Comparison of ENCODE assay signal across 1 cellular context in the genomic region with DNA sequence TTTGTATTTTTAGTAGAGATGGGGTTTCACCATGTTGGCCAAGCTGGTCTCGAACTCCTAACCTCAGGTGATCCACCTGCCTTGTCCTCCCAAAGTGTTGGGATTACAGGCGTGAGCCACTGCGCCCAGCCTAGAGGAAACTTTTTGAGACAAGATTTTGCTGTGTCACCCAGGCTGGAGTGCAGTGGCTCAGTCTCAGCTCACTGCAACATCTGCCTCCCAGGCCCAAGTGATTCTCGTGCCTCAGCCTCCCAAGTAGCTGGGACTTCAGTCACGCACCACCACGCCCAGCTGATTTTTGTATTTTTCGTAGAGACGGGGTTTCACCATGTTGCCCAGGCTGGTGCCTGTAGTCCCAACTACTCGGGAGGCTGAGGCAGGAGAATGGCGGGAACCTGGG.
TF ChIP-seq lines count a peak whose summit lies in the region.

No MANE protein-coding gene starts in this region.

TF ChIP-seq in K562, 482 proteins besides CTCF, POLR2A, EP300 and RAD21 (continued from another document):
- TF ChIP-seq, protein P1, sequence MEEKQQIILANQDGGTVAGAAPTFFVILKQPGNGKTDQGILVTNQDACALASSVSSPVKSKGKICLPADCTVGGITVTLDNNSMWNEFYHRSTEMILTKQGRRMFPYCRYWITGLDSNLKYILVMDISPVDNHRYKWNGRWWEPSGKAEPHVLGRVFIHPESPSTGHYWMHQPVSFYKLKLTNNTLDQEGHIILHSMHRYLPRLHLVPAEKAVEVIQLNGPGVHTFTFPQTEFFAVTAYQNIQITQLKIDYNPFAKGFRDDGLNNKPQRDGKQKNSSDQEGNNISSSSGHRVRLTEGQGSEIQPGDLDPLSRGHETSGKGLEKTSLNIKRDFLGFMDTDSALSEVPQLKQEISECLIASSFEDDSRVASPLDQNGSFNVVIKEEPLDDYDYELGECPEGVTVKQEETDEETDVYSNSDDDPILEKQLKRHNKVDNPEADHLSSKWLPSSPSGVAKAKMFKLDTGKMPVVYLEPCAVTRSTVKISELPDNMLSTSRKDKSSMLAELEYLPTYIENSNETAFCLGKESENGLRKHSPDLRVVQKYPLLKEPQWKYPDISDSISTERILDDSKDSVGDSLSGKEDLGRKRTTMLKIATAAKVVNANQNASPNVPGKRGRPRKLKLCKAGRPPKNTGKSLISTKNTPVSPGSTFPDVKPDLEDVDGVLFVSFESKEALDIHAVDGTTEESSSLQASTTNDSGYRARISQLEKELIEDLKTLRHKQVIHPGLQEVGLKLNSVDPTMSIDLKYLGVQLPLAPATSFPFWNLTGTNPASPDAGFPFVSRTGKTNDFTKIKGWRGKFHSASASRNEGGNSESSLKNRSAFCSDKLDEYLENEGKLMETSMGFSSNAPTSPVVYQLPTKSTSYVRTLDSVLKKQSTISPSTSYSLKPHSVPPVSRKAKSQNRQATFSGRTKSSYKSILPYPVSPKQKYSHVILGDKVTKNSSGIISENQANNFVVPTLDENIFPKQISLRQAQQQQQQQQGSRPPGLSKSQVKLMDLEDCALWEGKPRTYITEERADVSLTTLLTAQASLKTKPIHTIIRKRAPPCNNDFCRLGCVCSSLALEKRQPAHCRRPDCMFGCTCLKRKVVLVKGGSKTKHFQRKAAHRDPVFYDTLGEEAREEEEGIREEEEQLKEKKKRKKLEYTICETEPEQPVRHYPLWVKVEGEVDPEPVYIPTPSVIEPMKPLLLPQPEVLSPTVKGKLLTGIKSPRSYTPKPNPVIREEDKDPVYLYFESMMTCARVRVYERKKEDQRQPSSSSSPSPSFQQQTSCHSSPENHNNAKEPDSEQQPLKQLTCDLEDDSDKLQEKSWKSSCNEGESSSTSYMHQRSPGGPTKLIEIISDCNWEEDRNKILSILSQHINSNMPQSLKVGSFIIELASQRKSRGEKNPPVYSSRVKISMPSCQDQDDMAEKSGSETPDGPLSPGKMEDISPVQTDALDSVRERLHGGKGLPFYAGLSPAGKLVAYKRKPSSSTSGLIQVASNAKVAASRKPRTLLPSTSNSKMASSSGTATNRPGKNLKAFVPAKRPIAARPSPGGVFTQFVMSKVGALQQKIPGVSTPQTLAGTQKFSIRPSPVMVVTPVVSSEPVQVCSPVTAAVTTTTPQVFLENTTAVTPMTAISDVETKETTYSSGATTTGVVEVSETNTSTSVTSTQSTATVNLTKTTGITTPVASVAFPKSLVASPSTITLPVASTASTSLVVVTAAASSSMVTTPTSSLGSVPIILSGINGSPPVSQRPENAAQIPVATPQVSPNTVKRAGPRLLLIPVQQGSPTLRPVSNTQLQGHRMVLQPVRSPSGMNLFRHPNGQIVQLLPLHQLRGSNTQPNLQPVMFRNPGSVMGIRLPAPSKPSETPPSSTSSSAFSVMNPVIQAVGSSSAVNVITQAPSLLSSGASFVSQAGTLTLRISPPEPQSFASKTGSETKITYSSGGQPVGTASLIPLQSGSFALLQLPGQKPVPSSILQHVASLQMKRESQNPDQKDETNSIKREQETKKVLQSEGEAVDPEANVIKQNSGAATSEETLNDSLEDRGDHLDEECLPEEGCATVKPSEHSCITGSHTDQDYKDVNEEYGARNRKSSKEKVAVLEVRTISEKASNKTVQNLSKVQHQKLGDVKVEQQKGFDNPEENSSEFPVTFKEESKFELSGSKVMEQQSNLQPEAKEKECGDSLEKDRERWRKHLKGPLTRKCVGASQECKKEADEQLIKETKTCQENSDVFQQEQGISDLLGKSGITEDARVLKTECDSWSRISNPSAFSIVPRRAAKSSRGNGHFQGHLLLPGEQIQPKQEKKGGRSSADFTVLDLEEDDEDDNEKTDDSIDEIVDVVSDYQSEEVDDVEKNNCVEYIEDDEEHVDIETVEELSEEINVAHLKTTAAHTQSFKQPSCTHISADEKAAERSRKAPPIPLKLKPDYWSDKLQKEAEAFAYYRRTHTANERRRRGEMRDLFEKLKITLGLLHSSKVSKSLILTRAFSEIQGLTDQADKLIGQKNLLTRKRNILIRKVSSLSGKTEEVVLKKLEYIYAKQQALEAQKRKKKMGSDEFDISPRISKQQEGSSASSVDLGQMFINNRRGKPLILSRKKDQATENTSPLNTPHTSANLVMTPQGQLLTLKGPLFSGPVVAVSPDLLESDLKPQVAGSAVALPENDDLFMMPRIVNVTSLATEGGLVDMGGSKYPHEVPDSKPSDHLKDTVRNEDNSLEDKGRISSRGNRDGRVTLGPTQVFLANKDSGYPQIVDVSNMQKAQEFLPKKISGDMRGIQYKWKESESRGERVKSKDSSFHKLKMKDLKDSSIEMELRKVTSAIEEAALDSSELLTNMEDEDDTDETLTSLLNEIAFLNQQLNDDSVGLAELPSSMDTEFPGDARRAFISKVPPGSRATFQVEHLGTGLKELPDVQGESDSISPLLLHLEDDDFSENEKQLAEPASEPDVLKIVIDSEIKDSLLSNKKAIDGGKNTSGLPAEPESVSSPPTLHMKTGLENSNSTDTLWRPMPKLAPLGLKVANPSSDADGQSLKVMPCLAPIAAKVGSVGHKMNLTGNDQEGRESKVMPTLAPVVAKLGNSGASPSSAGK (IDR thresholded peaks at IDR 0.05) = peak; percentile 43; the same call in 1 of the 2 replicates
- TF ChIP-seq ZNF592 (IDR thresholded peaks at IDR 0.05) (peak; percentile 78), NFE2 (IDR thresholded peaks at IDR 0.05; ENCODE audit: low read depth) (peak; percentile 83)
TF ChIP-seq in K562: peak in this region for 28; not testable (repeated sequence) for 454.
